ENCODE assay signal across 8 cellular contexts in the genomic region with DNA sequence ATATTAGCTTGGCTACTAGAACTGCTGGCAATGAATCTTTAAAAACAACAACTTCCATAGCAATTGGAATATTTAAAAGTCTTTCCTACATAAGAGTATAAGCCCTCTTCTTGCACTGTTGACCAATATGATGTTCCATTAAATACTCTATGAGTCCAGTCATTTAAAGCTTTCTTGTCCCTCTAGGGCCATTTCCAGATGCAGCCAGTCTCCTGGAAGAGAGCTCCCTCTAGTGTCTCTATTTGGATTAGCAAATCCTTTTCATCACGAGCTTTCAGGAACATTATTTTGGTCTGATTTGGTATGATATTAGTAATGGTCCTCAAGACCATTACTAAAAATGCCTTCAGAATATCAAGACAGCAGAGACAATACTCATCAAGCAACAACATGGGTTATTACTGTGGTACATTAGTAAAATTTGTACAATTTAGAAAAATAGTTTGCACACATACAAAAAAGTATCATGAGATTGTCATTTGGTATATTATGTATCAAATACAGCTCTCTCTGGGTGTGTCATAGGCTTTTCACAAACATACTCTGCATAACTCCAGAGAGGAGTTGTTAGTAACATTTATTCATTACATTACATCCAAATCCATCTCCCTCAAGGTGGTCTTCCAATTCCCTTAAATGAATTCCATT.
DNase-seq lines count a peak whose midpoint lies in the region; ATAC-seq, FAIRE-seq and TF ChIP-seq lines count a peak whose summit lies in the region.

No MANE protein-coding gene starts in this region.

- peak in 1 of 4 donors; percentile 39 for ATAC-seq in heart left ventricle
- ATAC-seq in right cardiac atrium = no peak
- ATAC-seq in T-cell (replicated peaks in 1 of 4) = no peak

- H3F3A ChIP-seq in MM.1S (ENCODE audit: insufficient read depth, low read length) = no peaks in the 10 kb centered on the region

- DNase-seq in heart left ventricle (no peak), right cardiac atrium (no peak), MM.1S (peak; percentile 27), amniotic epithelial cell (ENCODE audit: low read depth) (peak; percentile 54), keratinocyte (ENCODE audit: low read depth, low spot score) (no peak), uterus (no peak), T-cell (no peak), NCI-H187 treated with DMSO at 0.1 percent for 48 hours (lab: John Stamatoyannopoulos, UW) (no peak)

- H3K4me3 ChIP-seq in heart left ventricle (no peak overlapping the region), right cardiac atrium (ENCODE audit: low read length) (no peak overlapping the region), MM.1S (ENCODE audit: low read length) (no peak overlapping the region), keratinocyte (ENCODE audit: control insufficient read depth in 2 of 3, extremely low read depth in 1 of 3, insufficient read depth in 2 of 3, low read depth in 1 of 3, low read length in 3 of 3) (no peak overlapping the region), uterus (no peak overlapping the region)

- WGBS in heart left ventricle, 4 donors = 10 to 24% (median 21%) methylated on average over 1 of the region's 1 CpG
- 15% methylated on average over 1 of the region's 1 CpG for WGBS in right cardiac atrium

- H3K36me3 Mint-ChIP-seq in T-cell = peaks cover 30% of the 10 kb centered on the region

- CTCF ChIA-PET in T-cell (lab: Charles Lee) = interaction anchor here (0.6 to 1.5 kb wide), 10 partner anchors 11 to 427 kb away, joined by 3 to 8 read pairs (median 4); no protein-coding TSS in a partner anchor

- H3K4me1 Mint-ChIP-seq in T-cell = no peaks in the 10 kb centered on the region

- H3K9me1 ChIP-seq in keratinocyte (ENCODE audit: control insufficient read depth, extremely low read depth, insufficient read depth, low read length) = no peaks in the 10 kb centered on the region

- H3K9me2 ChIP-seq in MM.1S (replicated peaks; ENCODE audit: insufficient read depth, low read length) = no peaks in the 10 kb centered on the region

- H3K27ac Mint-ChIP-seq in T-cell = no peak overlapping the region

- no peaks in the 10 kb centered on the region for H3K27me3 Mint-ChIP-seq in T-cell

- H2AFZ ChIP-seq in MM.1S (ENCODE audit: low read length) = no peak overlapping the region
- no peak overlapping the region for H2AFZ ChIP-seq in keratinocyte (ENCODE audit: control insufficient read depth, low read length)

- FAIRE-seq in keratinocyte (lab: Jason Lieb, UNC) = peak; percentile 36

- H3K4me3 Mint-ChIP-seq in T-cell = no peak overlapping the region

- H3K27me3 ChIP-seq in heart left ventricle (no peaks in the 10 kb centered on the region), right cardiac atrium (ENCODE audit: control insufficient read depth, insufficient read depth) (no peaks in the 10 kb centered on the region), MM.1S (replicated peaks; ENCODE audit: insufficient read depth, low read length) (no peaks in the 10 kb centered on the region), keratinocyte (ENCODE audit: control insufficient read depth, extremely low read depth, insufficient read depth, low read length) (no peaks in the 10 kb centered on the region), uterus (no peaks in the 10 kb centered on the region)

- H3K9me3 ChIP-seq in heart left ventricle = peaks cover 0 to 7% (median 0%) of the 10 kb centered on the region in 12 donors
- H3K9me3 ChIP-seq in right cardiac atrium (ENCODE audit: control insufficient read depth, low read length) = no peaks in the 10 kb centered on the region
- no peaks in the 10 kb centered on the region for H3K9me3 ChIP-seq in MM.1S (replicated peaks; ENCODE audit: insufficient read depth, low read length)
- no peaks in the 10 kb centered on the region for H3K9me3 ChIP-seq in keratinocyte (ENCODE audit: control insufficient read depth, low read depth, low read length)
- H3K9me3 ChIP-seq in uterus = no peaks in the 10 kb centered on the region

- H3K36me3 ChIP-seq in heart left ventricle = peaks cover 0 to 17% (median 0%) of the 10 kb centered on the region in 9 donors
- H3K36me3 ChIP-seq in MM.1S (replicated peaks; ENCODE audit: insufficient read depth, low read length) = no peaks in the 10 kb centered on the region
- H3K36me3 ChIP-seq in keratinocyte (ENCODE audit: control insufficient read depth in 2 of 2, extremely low read depth in 1 of 2, insufficient read depth in 2 of 2, low read length in 2 of 2) = no peaks in the 10 kb centered on the region
- no peaks in the 10 kb centered on the region for H3K36me3 ChIP-seq in uterus

- no peaks in the 10 kb centered on the region for H3K79me2 ChIP-seq in MM.1S (ENCODE audit: low read length)
- no peaks in the 10 kb centered on the region for H3K79me2 ChIP-seq in keratinocyte (ENCODE audit: control insufficient read depth, insufficient read depth, low read length)

- no peak overlapping the region for H3K27ac ChIP-seq in heart left ventricle
- no peak overlapping the region for H3K27ac ChIP-seq in right cardiac atrium (ENCODE audit: low read length)
- no peak overlapping the region for H3K27ac ChIP-seq in MM.1S (ENCODE audit: low read length)
- no peak overlapping the region for H3K27ac ChIP-seq in keratinocyte (ENCODE audit: control insufficient read depth, insufficient read depth, low read length)
- no peak overlapping the region for H3K27ac ChIP-seq in uterus

- dilution Hi-C loops in keratinocyte (cut with MboI; ENCODE audit: extremely low pct_ligation_motif_present, low sequenced_read_pairs) = no loop called here

- no peaks in the 10 kb centered on the region for H3K9me3 Mint-ChIP-seq in T-cell

- TF ChIP-seq POLR2A in heart left ventricle (IDR thresholded peaks at IDR 0.05) (no peak), uterus (IDR thresholded peaks at IDR 0.05) (no peak)

- POLR2A ChIA-PET in T-cell (lab: Charles Lee) = no interaction called here

- H3K4me2 ChIP-seq in MM.1S (ENCODE audit: low read depth, low read length) (no peak overlapping the region), keratinocyte (ENCODE audit: control insufficient read depth, extremely low read depth, insufficient read depth, low read depth, low read length) (no peak overlapping the region)

- H3K4me1 ChIP-seq in heart left ventricle (no peaks in the 10 kb centered on the region), right cardiac atrium (ENCODE audit: control insufficient read depth, insufficient read depth, low read length) (no peaks in the 10 kb centered on the region), MM.1S (ENCODE audit: low read length) (no peaks in the 10 kb centered on the region), keratinocyte (ENCODE audit: control insufficient read depth, extremely low read depth, insufficient read depth, low read length) (peaks cover 6% of the 10 kb centered on the region), uterus (no peaks in the 10 kb centered on the region)

- H4K20me1 ChIP-seq in MM.1S (ENCODE audit: insufficient read depth, low read length) = no peaks in the 10 kb centered on the region
- H4K20me1 ChIP-seq in keratinocyte (ENCODE audit: control insufficient read depth, extremely low read depth, insufficient read depth, low read length) = no peaks in the 10 kb centered on the region

- intact Hi-C loops in heart left ventricle (cut with DNase I) (loop anchor here (1.0 to 10.0 kb wide), 8 partner anchors 152 to 370 kb away; no protein-coding TSS in a partner anchor), right cardiac atrium (cut with DNase I) (loop anchor here (2.0 to 10.0 kb wide), 4 partner anchors 150 to 370 kb away; no protein-coding TSS in a partner anchor), uterus (cut with DNase I; ENCODE audit: low total_unique reads) (no loop called here)

- no peak overlapping the region for H3K9ac ChIP-seq in MM.1S (ENCODE audit: low read length)
- no peak overlapping the region for H3K9ac ChIP-seq in keratinocyte (ENCODE audit: control insufficient read depth, extremely low read depth, insufficient read depth, low read length)

- TF ChIP-seq CTCF in heart left ventricle (IDR thresholded peaks at IDR 0.05) = peak; percentile 65 to 86 (median 78)
- peak; percentile 85 for TF ChIP-seq CTCF in MM.1S (IDR thresholded peaks at IDR 0.05; ENCODE audit: low read length)
- peak; percentile 52 to 79 (median 77) for TF ChIP-seq CTCF in keratinocyte (optimal IDR thresholded peaks at IDR 0.05 in 1 of 3, IDR thresholded peaks at IDR 0.05 in 1 of 3, conservative IDR thresholded peaks at IDR 0.05 in 1 of 3; ENCODE audit: extremely low read depth in 1 of 3, insufficient read depth in 2 of 3, low read length in 3 of 3)
- TF ChIP-seq CTCF in uterus (IDR thresholded peaks at IDR 0.05) = peak; percentile 56 to 64 (median 60)

Comparison
In these comparisons a context has a peak if more than half of its experiments do, and no peak if none do; other contexts are left out.
1. DNase-seq: peak in MM.1S (single experiment) and amniotic epithelial cell (single experiment); none in heart left ventricle (0 of 5), right cardiac atrium (0 of 3), keratinocyte (single experiment), uterus (0 of 2), T-cell (0 of 34) and NCI-H187 treated with DMSO at 0.1 percent for 48 hours (single experiment).
2. Peak in every context shown above with its lines, with median percentiles within 50 percentile points of each other: CTCF ChIP-seq.